21 cellular contexts compared by ENCODE assay signal in genomic region chr9:100577776-100578448, GRCh38. TPM values are rescaled to one million over a fixed set of nuclear protein-coding genes. Genes with fewer than 3 reads are reported as not detected.
DNase-seq lines count a peak whose midpoint lies in the region; ATAC-seq and TF ChIP-seq lines count a peak whose summit lies in the region.
"Had no signal": no experiment of that assay in that cellular context is flagged by ENCODE, and none has a peak within 500 bp of the region (broad histone marks: within the 10 kb centered on the region; RNA-seq: fewer than 3 reads in every experiment).

TSS of gene CAVIN4 (plus strand) at chr9:100578079. CDS start at chr9:100578144, 65 bp downstream.

- no peaks in the 10 kb centered on the region for H3K36me3 ChIP-seq in BJ (ENCODE audit: control insufficient read depth, insufficient read depth, low read length)
- H3K36me3 ChIP-seq: lower lobe of right lung, vagina had no signal

- DNase-seq in BJ (ENCODE audit: low read depth) (peak; percentile 52), cerebellum (ENCODE audit: low spot score) (no peak), Right ventricle myocardium superior (no peak), occipital lobe (lab: John Stamatoyannopoulos, UW) (no peak), GDM1 (lab: John Stamatoyannopoulos, UW) (no peak)
- no peak for DNase-seq in activated CD8-positive, alpha-beta memory T cell treated with anti-CD3 and anti-CD28 coated beads, Interleukin-2, amount 50 U/mL, for 4 hours
- DNase-seq in activated CD4-positive, alpha-beta T cell treated with anti-CD3 and anti-CD28 coated beads for 36 hours: no peak
- DNase-seq: activated CD4-positive, CD25-positive, alpha-beta regulatory T cell; activated effector memory CD4-positive, alpha-beta T cell treated with anti-CD3 and anti-CD28 coated beads, Interleukin-2, amount 50 U/mL, for 16 hours; CD4-positive, alpha-beta T cell; DMS79 treated with DMSO at 0.1 percent for 48 hours; H7; lower lobe of right lung; NCI-H1092 treated with DMSO at 0.1 percent for 48 hours; NCI-H69; SIG-M5; T-helper 17 cell had no signal

- no peaks in the 10 kb centered on the region for H3K36me3 Mint-ChIP-seq in activated T-helper 17 cell treated with anti-CD3 and anti-CD28 coated beads, Interleukin-2, amount 50 U/mL, for 72 hours (ENCODE audit: low read depth)
- no peaks in the 10 kb centered on the region for H3K36me3 Mint-ChIP-seq in activated CD4-positive, alpha-beta T cell treated with anti-CD3 and anti-CD28 coated beads for 36 hours (ENCODE audit: low read depth)

- no peaks in the 10 kb centered on the region for H3K4me1 Mint-ChIP-seq in activated T-helper 17 cell treated with anti-CD3 and anti-CD28 coated beads, Interleukin-2, amount 50 U/mL, for 72 hours
- no peaks in the 10 kb centered on the region for H3K4me1 Mint-ChIP-seq in activated CD4-positive, alpha-beta T cell treated with anti-CD3 and anti-CD28 coated beads for 36 hours
- H3K4me1 Mint-ChIP-seq: T-helper 17 cell had no signal

- no peak within 1 kb of the TSS for H3K4me3 ChIP-seq in BJ (ENCODE audit: low read depth, low read length)
- H3K4me3 ChIP-seq: A549, lower lobe of right lung, vagina had no signal

- H3K27me3 ChIP-seq in BJ (ENCODE audit: control insufficient read depth, insufficient read depth, low read length): no peaks in the 10 kb centered on the region
- H3K27me3 ChIP-seq: vagina had no signal

- no peaks in the 10 kb centered on the region for H3K9me3 Mint-ChIP-seq in activated T-helper 17 cell treated with anti-CD3 and anti-CD28 coated beads, Interleukin-2, amount 50 U/mL, for 72 hours
- H3K9me3 Mint-ChIP-seq in activated CD4-positive, alpha-beta T cell treated with anti-CD3 and anti-CD28 coated beads for 36 hours (ENCODE audit: low read depth): no peaks in the 10 kb centered on the region
- H3K9me3 Mint-ChIP-seq: CD4-positive, alpha-beta T cell; dendritic cell treated with granulocyte-macrophage colony-stimulating factor and Interleukin-4, amounts not matched to agents 40 ng/mL and 50 ng/mL, for 4 days had no signal

- H3K27ac Mint-ChIP-seq in activated T-helper 17 cell treated with anti-CD3 and anti-CD28 coated beads, Interleukin-2, amount 50 U/mL, for 72 hours: no peak within 1 kb of the TSS
- H3K27ac Mint-ChIP-seq in activated CD4-positive, alpha-beta T cell treated with anti-CD3 and anti-CD28 coated beads for 36 hours: no peak within 1 kb of the TSS
- H3K27ac Mint-ChIP-seq: CD4-positive, alpha-beta T cell; dendritic cell treated with granulocyte-macrophage colony-stimulating factor and Interleukin-4, amounts not matched to agents 40 ng/mL and 50 ng/mL, for 4 days; T-helper 17 cell had no signal

- CTCF ChIA-PET in BJ (lab: Yijun Ruan, JAX): interaction anchor here (0.8 to 1.1 kb wide), 2 partner anchors 10 to 253 kb away, joined by 3 read pairs; no protein-coding TSS in a partner anchor
- CTCF ChIA-PET in activated CD4-positive, alpha-beta T cell treated with anti-CD3 and anti-CD28 coated beads for 36 hours (lab: Charles Lee): interaction anchor here (0.5 to 0.6 kb wide), 2 partner anchors 22 to 701 kb away, joined by 3 read pairs; no protein-coding TSS in a partner anchor

- no peak for TF ChIP-seq CTCF in BJ (IDR thresholded peaks at IDR 0.05; ENCODE audit: insufficient read depth, low read depth, low read length)

- H3K4me3 Mint-ChIP-seq in activated T-helper 17 cell treated with anti-CD3 and anti-CD28 coated beads, Interleukin-2, amount 50 U/mL, for 72 hours: no peak within 1 kb of the TSS
- no peak within 1 kb of the TSS for H3K4me3 Mint-ChIP-seq in activated CD4-positive, alpha-beta T cell treated with anti-CD3 and anti-CD28 coated beads for 36 hours
- H3K4me3 Mint-ChIP-seq: CD4-positive, alpha-beta T cell; dendritic cell treated with granulocyte-macrophage colony-stimulating factor and Interleukin-4, amounts not matched to agents 40 ng/mL and 50 ng/mL, for 4 days; T-helper 17 cell had no signal

- ATAC-seq in Right ventricle myocardium superior (ENCODE audit: poor library complexity): peak; percentile 83
- ATAC-seq in activated T-helper 17 cell treated with anti-CD3 and anti-CD28 coated beads, Interleukin-2, amount 50 U/mL, for 72 hours (replicated peaks): no peak
- ATAC-seq in activated CD4-positive, alpha-beta T cell treated with anti-CD3 and anti-CD28 coated beads for 36 hours: no peak
- ATAC-seq: A549, lower lobe of right lung, T-helper 17 cell had no signal

- intact Hi-C loops in Right ventricle myocardium superior (cut with DNase I): no loop called here
- intact Hi-C loops in activated CD4-positive, alpha-beta T cell treated with anti-CD3 and anti-CD28 coated beads for 36 hours (cut with DNase I, micrococcal nuclease): no loop called here

- POLR2A ChIA-PET in BJ (lab: Charles Lee): no interaction called here
- POLR2A ChIA-PET in activated CD4-positive, alpha-beta T cell treated with anti-CD3 and anti-CD28 coated beads for 36 hours (lab: Charles Lee): no interaction called here

- H3K27me3 Mint-ChIP-seq in activated T-helper 17 cell treated with anti-CD3 and anti-CD28 coated beads, Interleukin-2, amount 50 U/mL, for 72 hours: no peaks in the 10 kb centered on the region
- H3K27me3 Mint-ChIP-seq in activated CD4-positive, alpha-beta T cell treated with anti-CD3 and anti-CD28 coated beads for 36 hours: no peaks in the 10 kb centered on the region
- H3K27me3 Mint-ChIP-seq: CD4-positive, alpha-beta T cell; dendritic cell treated with granulocyte-macrophage colony-stimulating factor and Interleukin-4, amounts not matched to agents 40 ng/mL and 50 ng/mL, for 4 days had no signal

RNA-seq across cellular contexts. Expression of gene CAVIN4, which starts in this region (rescaled TPM):
- 0.21 and 0.28 TPM in 2 replicates for polyA plus RNA-seq in BJ (2011; rRNA removed)
- polyA minus RNA-seq in BJ (2011; rRNA and poly(A)+ RNA removed): 0.05 TPM in 1 of 2 replicates, not detected in the other
- total RNA-seq in cerebellum (11.3 TPM), Right ventricle myocardium superior (66.6 TPM), occipital lobe (12.9 TPM)
- under 1 TPM; 0.32 to 0.45 TPM for total RNA-seq in activated T-helper 17 cell treated with anti-CD3 and anti-CD28 coated beads, Interleukin-2, amount 50 U/mL, for 72 hours
- under 1 TPM; 0.16 to 0.18 TPM for total RNA-seq in activated CD4-positive, alpha-beta T cell treated with anti-CD3 and anti-CD28 coated beads for 36 hours

Comparison
In these comparisons a context has a peak if more than half of its experiments do, and no peak if none do; other contexts are left out.
1. Peak in DNase-seq in BJ; RNA of the gene not detected or under 1 TPM.